In the genomic region with DNA sequence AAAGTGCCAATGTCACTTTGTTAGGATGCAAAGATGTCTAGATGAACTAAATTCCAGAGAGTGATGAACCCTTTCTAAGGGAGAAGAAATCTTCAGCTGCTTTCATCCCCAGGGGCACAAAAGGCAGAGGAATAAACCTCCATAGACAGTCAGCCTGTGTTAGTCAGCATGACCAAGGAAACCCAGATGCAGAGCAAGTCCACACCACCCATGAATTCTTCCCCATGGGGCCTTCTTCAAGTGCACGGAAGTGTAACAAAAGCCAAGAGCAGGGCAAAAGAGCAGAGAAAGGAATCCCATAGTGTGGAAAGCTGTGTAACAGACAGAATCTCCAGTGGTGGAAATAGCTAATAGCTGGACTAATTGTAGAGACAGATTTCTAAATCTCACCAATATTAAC, we compare ENCODE assay signal across 21 cellular contexts. TPM values are rescaled to one million over a fixed set of nuclear protein-coding genes. Genes with fewer than 3 reads are reported as not detected.
DNase-seq lines count a peak whose midpoint lies in the region; ATAC-seq, FAIRE-seq and TF ChIP-seq lines count a peak whose summit lies in the region.
"Had no signal": no experiment of that assay in that cellular context is flagged by ENCODE, and none has a peak within 500 bp of the region (broad histone marks: within the 10 kb centered on the region; RNA-seq: fewer than 3 reads in every experiment).

No MANE protein-coding gene starts in this region.

- H3K36me3 ChIP-seq in HepG2 (replicated peaks in 1 of 2; ENCODE audit: control insufficient read depth in 1 of 2, insufficient read depth in 2 of 2, low read length in 2 of 2) (peaks cover 0 to 2% of the 10 kb centered on the region in 2 experiments; a peak in 1 of 5 replicates), right lobe of liver (no peaks in the 10 kb centered on the region), mesenchymal stem cell (ENCODE audit: control insufficient read depth in 1 of 2, insufficient read depth in 2 of 2, low read depth in 1 of 2, low read length in 2 of 2) (no peaks in the 10 kb centered on the region)

- H2AK5ac ChIP-seq in mesenchymal stem cell (ENCODE audit: low read length, severe bottlenecking), result peak overlapping the region; percentile 22

- FAIRE-seq in HepG2 (lab: Jason Lieb, UNC), result no peak
- FAIRE-seq in frontal cortex (lab: Jason Lieb, UNC), result no peak

- TF ChIP-seq POLR2A in HepG2 (IDR thresholded peaks at IDR 0.05; ENCODE audit: insufficient read depth in 1 of 2, low read depth in 2 of 2, low read length in 2 of 2) (no peak), right lobe of liver (IDR thresholded peaks at IDR 0.05) (no peak)

- no peak overlapping the region for H2BK120ac ChIP-seq in mesenchymal stem cell (ENCODE audit: low read depth, low read length)

- H3K18ac ChIP-seq in mesenchymal stem cell (ENCODE audit: low read depth in 1 of 2, low read length in 2 of 2), result no peak overlapping the region

- in situ Hi-C loops in HepG2 (cut with HindIII; ENCODE audit: extremely low pct_ligation_motif_present, low pct_unique_long_range_greater_than_20kb), result no loop called here

- peak overlapping the region; percentile 51 for H2BK5ac ChIP-seq in mesenchymal stem cell (ENCODE audit: low read depth, low read length, poor library complexity, severe bottlenecking)

- TF ChIP-seq EP300 in HepG2 (IDR thresholded peaks at IDR 0.05; ENCODE audit: low read depth in 2 of 2, low read length in 2 of 2) (no peak), HepG2 (CRISPR knock-in tag; IDR thresholded peaks at IDR 0.05; ENCODE audit: borderline replicate concordance) (no peak)

- no peak overlapping the region for H2BK12ac ChIP-seq in mesenchymal stem cell (ENCODE audit: low read length in 2 of 2)

- TF ChIP-seq CTCF in HepG2 (CRISPR knock-in tag; IDR thresholded peaks at IDR 0.05), result no peak
- TF ChIP-seq CTCF in right lobe of liver (IDR thresholded peaks at IDR 0.05), result no peak

- H3K27me3 ChIP-seq in HepG2 (ENCODE audit: control insufficient read depth in 1 of 2, insufficient read depth in 2 of 2, low read length in 2 of 2) (no peaks in the 10 kb centered on the region), right lobe of liver (no peaks in the 10 kb centered on the region), mesenchymal stem cell (ENCODE audit: control insufficient read depth in 1 of 2, insufficient read depth in 1 of 2, low read length in 2 of 2) (no peaks in the 10 kb centered on the region)
- H3K27me3 ChIP-seq: dorsolateral prefrontal cortex had no signal

- no peak overlapping the region for H4K8ac ChIP-seq in mesenchymal stem cell (ENCODE audit: low read length)

- H4K91ac ChIP-seq in mesenchymal stem cell (ENCODE audit: low read length), result no peak overlapping the region

- no peak overlapping the region for H3K4ac ChIP-seq in mesenchymal stem cell (ENCODE audit: low read depth in 1 of 2, low read length in 2 of 2)

- no peak overlapping the region for H3K23ac ChIP-seq in mesenchymal stem cell (ENCODE audit: low read length in 2 of 2)

- 100% methylated on average over 1 of the region's 1 CpG for WGBS in HepG2 (ENCODE audit: low lambda C conversion rate)
- 57% methylated on average over 1 of the region's 1 CpG for WGBS in right lobe of liver (ENCODE audit: insufficient coverage, low coverage, low lambda C conversion rate, missing lambda C conversion rate)
- WGBS in mesenchymal stem cell, result no CpG with 5 or more reads among the region's 1 CpG

- H3K79me1 ChIP-seq in mesenchymal stem cell (replicated peaks; ENCODE audit: low read length, poor library complexity, severe bottlenecking), result peaks cover 10% of the 10 kb centered on the region

- H3K4me3 ChIP-seq in HepG2 (replicated peaks in 1 of 3; ENCODE audit: insufficient read depth in 1 of 3, low read depth in 2 of 3, low read length in 3 of 3), result no peak overlapping the region
- H3K4me3 ChIP-seq in right lobe of liver, result no peak overlapping the region
- no peak overlapping the region for H3K4me3 ChIP-seq in mesenchymal stem cell (ENCODE audit: insufficient read depth in 1 of 2, low read depth in 1 of 2, low read length in 2 of 2)
- H3K4me3 ChIP-seq: dorsolateral prefrontal cortex had no signal

- H2BK15ac ChIP-seq in mesenchymal stem cell (ENCODE audit: low read depth, poor library complexity, severe bottlenecking), result no peak overlapping the region

- H3K27ac ChIP-seq in HepG2 (ENCODE audit: extremely low read length, insufficient read depth, low read length), result peak overlapping the region; percentile 5
- H3K27ac ChIP-seq in right lobe of liver, result no peak overlapping the region
- H3K27ac ChIP-seq in mesenchymal stem cell (ENCODE audit: low read length, poor library complexity, severe bottlenecking), result peak overlapping the region; percentile 100
- H3K27ac ChIP-seq: dorsolateral prefrontal cortex, epithelial cell of prostate had no signal

- intact Hi-C loops in HepG2 (cut with micrococcal nuclease; ENCODE audit: unreplicated experiment) (no loop called here), right lobe of liver (cut with DNase I) (no loop called here)

- H3K14ac ChIP-seq in mesenchymal stem cell (ENCODE audit: low read length in 2 of 2), result no peak overlapping the region

- POLR2A ChIA-PET in HepG2 (lab: Yijun Ruan, JAX), result interaction anchor here (0.6 kb wide), 1 partner anchor 156 kb away, joined by 4 read pairs; no protein-coding TSS in a partner anchor

- DNase-seq in HepG2 (ENCODE audit: low spot score) (no peak), right lobe of liver (no peak), brain pericyte (ENCODE audit: low read depth, low spot score) (peak; percentile 11), mesenchymal stem cell (peak; percentile 10), stromal cell of bone marrow (ENCODE audit: low read depth) (peak; percentile 8), frontal cortex (ENCODE audit: low spot score in 2 of 2) (no peak)
- no peak for DNase-seq in activated CD4-positive, alpha-beta T cell treated with anti-CD3 and anti-CD28 coated beads, Interleukin-2, amount 50 U/mL, for 48 hours
- DNase-seq: activated CD4-positive, alpha-beta T cell treated with anti-CD3 and anti-CD28 coated beads for 48 hours; dorsolateral prefrontal cortex; foreskin melanocyte; hypothalamus; KBM-7; NCI-H187; SIG-M5; stimulated activated CD4-positive, alpha-beta T cell treated with anti-CD3 and anti-CD28 coated beads, Interleukin-12 subunit alpha, Interleukin-12 subunit beta, amount 100 ng/mL, for 4 hours; T-cell had no signal

- H3K9me3 ChIP-seq in HepG2 (ENCODE audit: low read length) (peaks cover 11% of the 10 kb centered on the region; the same call in 1 of the 2 replicates), right lobe of liver (no peaks in the 10 kb centered on the region), mesenchymal stem cell (ENCODE audit: control insufficient read depth, low read length) (peaks cover 10% of the 10 kb centered on the region)

- H3K4me2 ChIP-seq in HepG2 (ENCODE audit: low read depth, low read length), result no peak overlapping the region
- H3K4me2 ChIP-seq in mesenchymal stem cell (ENCODE audit: low read length, poor library complexity, severe bottlenecking), result no peak overlapping the region

- H2AFZ ChIP-seq in HepG2 (ENCODE audit: low read length) (no peak overlapping the region), mesenchymal stem cell (ENCODE audit: low read depth, low read length) (no peak overlapping the region)

- peaks cover 55% of the 10 kb centered on the region for H3K4me1 ChIP-seq in HepG2 (ENCODE audit: insufficient read depth, low read length)
- no peaks in the 10 kb centered on the region for H3K4me1 ChIP-seq in right lobe of liver
- H3K4me1 ChIP-seq in mesenchymal stem cell (ENCODE audit: control insufficient read depth, insufficient read depth, low read depth, low read length), result no peaks in the 10 kb centered on the region

- ATAC-seq in HepG2 (no peak), right lobe of liver (no peak), GM21526 (IDR thresholded peaks at IDR 0.05; ENCODE audit: low FRiP score, unreplicated experiment) (no peak)
- ATAC-seq: T-cell had no signal

- no peaks in the 10 kb centered on the region for H4K20me1 ChIP-seq in HepG2 (ENCODE audit: insufficient read depth, low read length)

- no TSS peak for BruUV-seq in HepG2 (replicated peaks; lab: Mats Ljungman, UMichigan)

- CTCF ChIA-PET in HepG2 (lab: Yijun Ruan, JAX; ENCODE audit: low intra/inter-chr PET ratio, low total read pairs), result no interaction called here

- peaks cover 86% of the 10 kb centered on the region for H3K79me2 ChIP-seq in HepG2 (ENCODE audit: insufficient read depth, low read length)

- H3K9ac ChIP-seq in HepG2 (ENCODE audit: insufficient read depth, low read depth, low read length) (no peak overlapping the region), mesenchymal stem cell (ENCODE audit: low read length) (no peak overlapping the region)

- no peak for TF ChIP-seq RAD21 in HepG2 (CRISPR knock-in tag; IDR thresholded peaks at IDR 0.05)

TF ChIP-seq in HepG2, 621 proteins besides CTCF, POLR2A, EP300 and RAD21 (continues in another document):
- TF ChIP-seq ZFP41 (CRISPR knock-in tag; IDR thresholded peaks at IDR 0.05; ENCODE audit: borderline replicate concordance) (no peak), SP1 (IDR thresholded peaks at IDR 0.05) (no peak), SP1 (CRISPR knock-in tag; IDR thresholded peaks at IDR 0.05) (no peak)

RNA-seq across cellular contexts. Expression of a gene that starts 50.0 kb away (rescaled TPM):
- total RNA-seq in HepG2 (2016; rRNA removed; fragmentation: Illumina TruSeq; extraction: Trizol) (36.2 and 40.4 TPM in 2 replicates), right lobe of liver (1 to 10 TPM in 3 of 6 experiments, under 1 TPM in 3; 0.68 to 3.8 (median 0.92) TPM), frontal cortex (2.4 TPM)
- total RNA-seq in HepG2 (2016; cell fraction: cytosol; rRNA removed; fragmentation: Illumina TruSeq; extraction: Trizol; ENCODE audit: low read depth), result 23.4 and 24.8 TPM in 2 replicates
- 34.4 and 42.0 TPM in 2 replicates for total RNA-seq in HepG2 (2016; cell fraction: insoluble cytoplasmic fraction; rRNA removed; fragmentation: Illumina TruSeq; extraction: Trizol)
- 13.9 and 16.3 TPM in 2 replicates for total RNA-seq in HepG2 (2016; cell fraction: membrane; rRNA removed; fragmentation: Illumina TruSeq; extraction: Trizol)
- total RNA-seq in HepG2 (2016; cell fraction: nucleus; rRNA removed; fragmentation: Illumina TruSeq; extraction: Trizol), result 34.1 and 37.7 TPM in 2 replicates
- 6.5 and 9.0 TPM in 2 replicates for polyA plus RNA-seq in HepG2 (2011; rRNA removed)
- polyA plus RNA-seq in HepG2 (2011; cell fraction: cytosol; rRNA removed), result 4.7 and 6.5 TPM in 2 replicates
- 8.1 and 9.5 TPM in 2 replicates for polyA plus RNA-seq in HepG2 (2011; cell fraction: nucleus; rRNA removed)
- 17.9 and 50.5 TPM in 2 replicates for polyA plus RNA-seq in HepG2 (2012)
- polyA plus RNA-seq in HepG2 (2016; cell fraction: cytosol; fragmentation: Illumina TruSeq; extraction: Trizol; ENCODE audit: low read depth), result 4.5 and 5.8 TPM in 2 replicates
- polyA plus RNA-seq in HepG2 (2016; cell fraction: insoluble cytoplasmic fraction; fragmentation: Illumina TruSeq; extraction: Trizol; ENCODE audit: low read depth), result 33.2 and 33.9 TPM in 2 replicates
- polyA plus RNA-seq in HepG2 (2016; cell fraction: membrane; fragmentation: Illumina TruSeq; extraction: Trizol; ENCODE audit: low read depth), result 6.3 and 6.7 TPM in 2 replicates
- polyA plus RNA-seq in HepG2 (2016; cell fraction: nucleus; fragmentation: Illumina TruSeq; extraction: Trizol; ENCODE audit: insufficient read depth, low read depth), result 25.2 and 32.0 TPM in 2 replicates
- 0.05 and 14.8 TPM in 2 replicates for polyA minus RNA-seq in HepG2 (2011; rRNA and poly(A)+ RNA removed; ENCODE audit: low replicate concordance)
- 9.5 and 14.1 TPM in 2 replicates for polyA minus RNA-seq in HepG2 (2011; cell fraction: cytosol; rRNA and poly(A)+ RNA removed)
- 26.1 and 43.1 TPM in 2 replicates for polyA minus RNA-seq in HepG2 (2011; cell fraction: nucleus; rRNA and poly(A)+ RNA removed)
- polyA plus RNA-seq in mesenchymal stem cell (2013, experiment 1 of 2), result 0.04 TPM
- polyA plus RNA-seq in mesenchymal stem cell (2013, experiment 2 of 2), result 0.08 TPM
- total RNA-seq: G401, mesenteric fat pad had no signal
- polyA plus RNA-seq: BJ had no signal

Comparison
In these comparisons a context has a peak if more than half of its experiments do, and no peak if none do; other contexts are left out.
1. H3K27ac ChIP-seq: peak in HepG2 (single experiment) and mesenchymal stem cell (single experiment); none in right lobe of liver (0 of 3).
2. DNase-seq: peak in brain pericyte (single experiment), mesenchymal stem cell (single experiment) and stromal cell of bone marrow (single experiment); none in HepG2 (single experiment), right lobe of liver (0 of 3), frontal cortex (0 of 2) and activated CD4-positive, alpha-beta T cell treated with anti-CD3 and anti-CD28 coated beads, Interleukin-2, amount 50 U/mL, for 48 hours (0 of 2).